ENCODE assay signal across 12 cellular contexts in genomic region chr7:155806096-155806871, GRCh38. TPM values are rescaled to one million over a fixed set of nuclear protein-coding genes. Genes with fewer than 3 reads are reported as not detected.
DNase-seq lines count a peak whose midpoint lies in the region; ATAC-seq and TF ChIP-seq lines count a peak whose summit lies in the region.
"Had no signal": no experiment of that assay in that cellular context is flagged by ENCODE, and none has a peak within 500 bp of the region (broad histone marks: within the 10 kb centered on the region; RNA-seq: fewer than 3 reads in every experiment).

No MANE protein-coding gene starts in this region.

- H3K27me3 Mint-ChIP-seq in central memory CD8-positive, alpha-beta T cell, result peaks cover 57% of the 10 kb centered on the region
- peaks cover 23% of the 10 kb centered on the region for H3K27me3 Mint-ChIP-seq in HFFc6 (ENCODE audit: insufficient read depth)

- H3K27ac ChIP-seq in HUES48 (ENCODE audit: low read depth, low read length) (no peak overlapping the region), lower lobe of right lung (peak overlapping the region; percentile 84), smooth muscle cell (ENCODE audit: low read depth) (no peak overlapping the region), A673 (ENCODE audit: low read depth, low read length, poor library complexity, severe bottlenecking) (no peak overlapping the region)
- H3K27ac ChIP-seq: pancreas, uterus had no signal

- H3K27me3 ChIP-seq in HUES48 (ENCODE audit: control insufficient read depth, insufficient read depth, low read length) (peaks cover 100% of the 10 kb centered on the region), lower lobe of right lung (ENCODE audit: low read depth) (peaks cover 97% of the 10 kb centered on the region), smooth muscle cell (ENCODE audit: low read depth) (peaks cover 100% of the 10 kb centered on the region), A673 (replicated peaks; ENCODE audit: insufficient read depth, low read depth, low read length, poor library complexity) (peaks cover 89% of the 10 kb centered on the region)

- H3K9me3 ChIP-seq in HUES48 (ENCODE audit: control insufficient read depth, insufficient read depth, low read length) (no peaks in the 10 kb centered on the region), lower lobe of right lung (no peaks in the 10 kb centered on the region), smooth muscle cell (replicated peaks; ENCODE audit: low read depth) (no peaks in the 10 kb centered on the region), A673 (ENCODE audit: low read depth, low read length, poor library complexity, severe bottlenecking) (no peaks in the 10 kb centered on the region)
- H3K9me3 ChIP-seq: pancreas, uterus had no signal

- H2AFZ ChIP-seq in smooth muscle cell (ENCODE audit: low read depth), result no peak overlapping the region

- no peaks in the 10 kb centered on the region for H3K36me3 Mint-ChIP-seq in central memory CD8-positive, alpha-beta T cell (ENCODE audit: insufficient read depth)
- no peaks in the 10 kb centered on the region for H3K36me3 Mint-ChIP-seq in HFFc6 (ENCODE audit: low read depth)

- intact Hi-C loops in lower lobe of right lung (cut with DNase I), result no loop called here
- intact Hi-C loops in A673 (cut with micrococcal nuclease; ENCODE audit: unreplicated experiment), result no loop called here

- H3K36me3 ChIP-seq in HUES48 (ENCODE audit: control insufficient read depth, insufficient read depth, low read length) (no peaks in the 10 kb centered on the region), lower lobe of right lung (no peaks in the 10 kb centered on the region), smooth muscle cell (ENCODE audit: low read depth) (no peaks in the 10 kb centered on the region), A673 (ENCODE audit: insufficient read depth, low read length, poor library complexity, severe bottlenecking) (no peaks in the 10 kb centered on the region)
- H3K36me3 ChIP-seq: pancreas, uterus had no signal

- no peak overlapping the region for H3K27ac Mint-ChIP-seq in central memory CD8-positive, alpha-beta T cell (ENCODE audit: low read depth)
- H3K27ac Mint-ChIP-seq in HFFc6, result no peak overlapping the region
- H3K27ac Mint-ChIP-seq: activated naive CD4-positive, alpha-beta T cell treated with anti-CD3 and anti-CD28 coated beads for 36 hours had no signal

- H3K4me1 Mint-ChIP-seq in central memory CD8-positive, alpha-beta T cell, result no peaks in the 10 kb centered on the region
- peaks cover 5% of the 10 kb centered on the region; the same call in 1 of the 2 replicates for H3K4me1 Mint-ChIP-seq in HFFc6 (ENCODE audit: low read depth)

- CTCF ChIA-PET in A673 (lab: Charles Lee), result no interaction called here

- peak overlapping the region; percentile 55; the same call in 1 of the 2 replicates for H3K4me3 ChIP-seq in HUES48 (ENCODE audit: low read depth, low read length)
- peak overlapping the region; percentile 49 for H3K4me3 ChIP-seq in lower lobe of right lung
- peak overlapping the region; percentile 40 for H3K4me3 ChIP-seq in smooth muscle cell
- no peak overlapping the region for H3K4me3 ChIP-seq in A673 (ENCODE audit: low read depth, low read length, poor library complexity, severe bottlenecking)
- H3K4me3 ChIP-seq: uterus had no signal

- WGBS in smooth muscle cell (ENCODE audit: low lambda C conversion rate), result 27% methylated on average over 45 of the region's 47 CpGs

- peak overlapping the region; percentile 9 for H3K4me3 Mint-ChIP-seq in central memory CD8-positive, alpha-beta T cell
- no peak overlapping the region for H3K4me3 Mint-ChIP-seq in HFFc6

- no peaks in the 10 kb centered on the region for H3F3A ChIP-seq in smooth muscle cell (ENCODE audit: low read depth)

- H4K20me1 ChIP-seq in smooth muscle cell (ENCODE audit: low read depth), result no peaks in the 10 kb centered on the region

- H3K9me3 Mint-ChIP-seq in central memory CD8-positive, alpha-beta T cell, result no peaks in the 10 kb centered on the region
- H3K9me3 Mint-ChIP-seq in HFFc6, result no peaks in the 10 kb centered on the region
- H3K9me3 Mint-ChIP-seq: activated naive CD4-positive, alpha-beta T cell treated with anti-CD3 and anti-CD28 coated beads for 36 hours had no signal

- no peak for ATAC-seq in central memory CD8-positive, alpha-beta T cell (replicated peaks; ENCODE audit: extremely low read depth, poor library complexity, severe bottlenecking)
- no peak for ATAC-seq in lower lobe of right lung
- no peak for ATAC-seq in HG03521 (IDR thresholded peaks at IDR 0.05; ENCODE audit: unreplicated experiment)
- ATAC-seq in GM21367 (IDR thresholded peaks at IDR 0.05; ENCODE audit: unreplicated experiment), result no peak

- BruUV-seq in A673 (replicated peaks; lab: Mats Ljungman, UMichigan), result no TSS peak

- no peak for TF ChIP-seq CTCF in lower lobe of right lung (IDR thresholded peaks at IDR 0.05)
- no peak for TF ChIP-seq CTCF in smooth muscle cell (IDR thresholded peaks at IDR 0.05; ENCODE audit: borderline replicate concordance, insufficient read depth, poor library complexity, severe bottlenecking)
- no peak for TF ChIP-seq CTCF in HFFc6 (IDR thresholded peaks at IDR 0.05)
- TF ChIP-seq CTCF in A673 (conservative IDR thresholded peaks at IDR 0.05; ENCODE audit: low read depth, low read length), result no peak

- H3K9ac ChIP-seq in HUES48 (ENCODE audit: low read depth, low read length), result no peak overlapping the region
- no peak overlapping the region for H3K9ac ChIP-seq in smooth muscle cell (ENCODE audit: low read depth)

- H3K4me1 ChIP-seq in HUES48 (ENCODE audit: control insufficient read depth, insufficient read depth, low read length) (peaks cover 42% of the 10 kb centered on the region), lower lobe of right lung (peaks cover 68% of the 10 kb centered on the region), smooth muscle cell (ENCODE audit: low read depth) (peaks cover 41% of the 10 kb centered on the region), A673 (ENCODE audit: insufficient read depth, low read length, poor library complexity, severe bottlenecking) (peaks cover 11% of the 10 kb centered on the region)

- POLR2A ChIA-PET in A673 (lab: Charles Lee; ENCODE audit: low non-redundant PET), result no interaction called here

- no peak for DNase-seq in central memory CD8-positive, alpha-beta T cell (ENCODE audit: low spot score in 2 of 2)
- DNase-seq in lower lobe of right lung (no peak), smooth muscle cell (lab: John Stamatoyannopoulos, UW; ENCODE audit: unreplicated experiment) (no peak), HFFc6 (no peak), A673 (ENCODE audit: low spot score) (no peak)
- DNase-seq: uterus had no signal

- H3K79me2 ChIP-seq in smooth muscle cell (ENCODE audit: low read depth), result no peaks in the 10 kb centered on the region

- H3K4me2 ChIP-seq in smooth muscle cell, result peak overlapping the region; percentile 90

RNA-seq across cellular contexts. Expression of gene SHH, which starts 6.0 kb away (rescaled TPM):
- 7.3 TPM for total RNA-seq in lower lobe of right lung
- 0.27 TPM in 1 of 2 replicates, not detected in the other for total RNA-seq in smooth muscle cell
- polyA plus RNA-seq in smooth muscle cell, result 0.20 TPM in 1 of 2 replicates, not detected in the other
- not detected for total RNA-seq in HFFc6 (2021; fragmentation: NEBNext Ultra II Directional; extraction: Animal tissue kit (Norgen Biotek cat#: 25700))
- total RNA-seq in A673 (2021), result not detected in 2 replicates
- total RNA-seq: activated naive CD4-positive, alpha-beta T cell treated with anti-CD3 and anti-CD28 coated beads for 36 hours; Right ventricle myocardium inferior had no signal
